8 cellular contexts compared by ENCODE assay signal in genomic region chr1:5992034-5992813, GRCh38. TPM values are rescaled to one million over a fixed set of nuclear protein-coding genes. Genes with fewer than 3 reads are reported as not detected.
DNase-seq lines count a peak whose midpoint lies in the region; ATAC-seq and TF ChIP-seq lines count a peak whose summit lies in the region.

Gene NPHP4, minus strand, starts transcription at chr1:5992425. Its CDS starts 6,136 bp downstream, at chr1:5986289.

- peaks cover 25% of the 10 kb centered on the region for H3K4me1 Mint-ChIP-seq in activated CD4-positive, alpha-beta T cell treated with anti-CD3 and anti-CD28 coated beads for 36 hours

- H3K4me3 ChIP-seq in choroid plexus epithelial cell (ENCODE audit: low read depth, low read length) (peak within 1 kb of the TSS; percentile 86), kidney epithelial cell (ENCODE audit: low read depth, low read length) (peak within 1 kb of the TSS; percentile 82)

- H3K27me3 Mint-ChIP-seq in activated CD4-positive, alpha-beta T cell treated with anti-CD3 and anti-CD28 coated beads for 36 hours, result no peaks in the 10 kb centered on the region

- POLR2A ChIA-PET in activated CD4-positive, alpha-beta T cell treated with anti-CD3 and anti-CD28 coated beads for 36 hours (lab: Charles Lee), result interaction anchor here (0.6 to 1.1 kb wide), 4 partner anchors 16 to 206 kb away, joined by 3 to 15 read pairs (median 4); no protein-coding TSS in a partner anchor

- CTCF ChIA-PET in activated CD4-positive, alpha-beta T cell treated with anti-CD3 and anti-CD28 coated beads for 36 hours (lab: Charles Lee), result interaction anchor here (0.6 to 1.0 kb wide), 5 partner anchors 10 to 212 kb away, joined by 3 to 4 read pairs (median 3); no protein-coding TSS in a partner anchor

- peaks cover 2% of the 10 kb centered on the region for H3K36me3 Mint-ChIP-seq in activated CD4-positive, alpha-beta T cell treated with anti-CD3 and anti-CD28 coated beads for 36 hours (ENCODE audit: low read depth)

- DNase-seq in AML-193 (lab: John Stamatoyannopoulos, UW) (peak; percentile 94 to 97), NCI-H524 (lab: John Stamatoyannopoulos, UW) (peak; percentile 98 to 99), choroid plexus epithelial cell (ENCODE audit: low read depth) (peak; percentile 100), kidney epithelial cell (ENCODE audit: low read depth) (peak; percentile 97)
- peak; percentile 100 for DNase-seq in activated CD4-positive, alpha-beta T cell treated with anti-CD3 and anti-CD28 coated beads for 36 hours
- peak; percentile 99 for DNase-seq in stimulated activated CD4-positive, alpha-beta T cell treated with anti-CD3 and anti-CD28 coated beads, Interleukin-15, amount 100 ng/mL, for 48 hours (ENCODE audit: low read depth in 2 of 2)

- H3K27ac Mint-ChIP-seq in activated CD4-positive, alpha-beta T cell treated with anti-CD3 and anti-CD28 coated beads for 36 hours, result peak within 1 kb of the TSS; percentile 96

- no peaks in the 10 kb centered on the region for H3K27me3 ChIP-seq in kidney epithelial cell (ENCODE audit: control insufficient read depth, insufficient read depth, low read length)

- TF ChIP-seq POLR2A in GM19099 (IDR thresholded peaks at IDR 0.05; ENCODE audit: extremely low read depth, insufficient read length, low read depth), result peak; percentile 65

- TF ChIP-seq CTCF in choroid plexus epithelial cell (conservative IDR thresholded peaks at IDR 0.05; ENCODE audit: low read depth, low read length), result no peak
- TF ChIP-seq CTCF in kidney epithelial cell (IDR thresholded peaks at IDR 0.05; ENCODE audit: insufficient read depth, low read length, poor library complexity, severe bottlenecking), result no peak

- no peaks in the 10 kb centered on the region for H3K9me3 Mint-ChIP-seq in activated CD4-positive, alpha-beta T cell treated with anti-CD3 and anti-CD28 coated beads for 36 hours (ENCODE audit: low read depth)

- ATAC-seq in HG03432 (IDR thresholded peaks at IDR 0.05; ENCODE audit: unreplicated experiment), result peak; percentile 88
- peak; percentile 93 for ATAC-seq in activated CD4-positive, alpha-beta T cell treated with anti-CD3 and anti-CD28 coated beads for 36 hours

- intact Hi-C loops in activated CD4-positive, alpha-beta T cell treated with anti-CD3 and anti-CD28 coated beads for 36 hours (cut with DNase I, micrococcal nuclease), result loop anchor here (1.0 to 10.0 kb wide), 10 partner anchors 15 to 973 kb away; partner anchors contain the start of genes RPL22 (in 2 of the 2), ACOT7 (in 1 of the 2), DNAJC11 (in 1 of the 2) and TNFRSF25 (in 1 of the 2)

- no peaks in the 10 kb centered on the region for H3K36me3 ChIP-seq in kidney epithelial cell (ENCODE audit: control insufficient read depth, insufficient read depth, low read length)

- H3K4me3 Mint-ChIP-seq in activated CD4-positive, alpha-beta T cell treated with anti-CD3 and anti-CD28 coated beads for 36 hours, result peak within 1 kb of the TSS; percentile 97

RNA-seq across cellular contexts. Expression of gene NPHP4, which starts in this region (rescaled TPM):
- total RNA-seq in activated CD4-positive, alpha-beta T cell treated with anti-CD3 and anti-CD28 coated beads for 36 hours, result 10 to 100 TPM; 12.9 to 14.1 TPM
- total RNA-seq in kidney epithelial cell, result 6.6 TPM in 2 replicates

Comparison
In these comparisons a context has a peak if more than half of its experiments do, and no peak if none do; other contexts are left out.
1. Peak in every context shown above with its lines: DNase-seq, ATAC-seq and H3K4me3 ChIP-seq.